Comparison of ENCODE assay signal across 10 cellular contexts in genomic region chr7:130649004-130649790, GRCh38.
DNase-seq lines count a peak whose midpoint lies in the region; ATAC-seq and TF ChIP-seq lines count a peak whose summit lies in the region.
"Had no signal": no experiment of that assay in that cellular context is flagged by ENCODE, and none has a peak within 500 bp of the region (broad histone marks: within the 10 kb centered on the region; RNA-seq: fewer than 3 reads in every experiment).

No MANE protein-coding gene starts in this region.

- peak overlapping the region; percentile 5; the same call in 1 of the 2 replicates for H3K9ac ChIP-seq in OCI-LY3 (ENCODE audit: low read length)

- H3K9me3 ChIP-seq in OCI-LY3 (ENCODE audit: insufficient read depth, low read length) = no peaks in the 10 kb centered on the region
- H3K9me3 ChIP-seq: suprapubic skin had no signal

- no peak for TF ChIP-seq CTCF in GM06990 (IDR thresholded peaks at IDR 0.05; ENCODE audit: insufficient read depth, low read length, poor library complexity, severe bottlenecking)
- TF ChIP-seq CTCF in OCI-LY3 (IDR thresholded peaks at IDR 0.05; ENCODE audit: low read depth, low read length) = no peak

- no peak overlapping the region for H2AFZ ChIP-seq in OCI-LY3 (ENCODE audit: low read depth, low read length)

- H3K27ac ChIP-seq in OCI-LY3 (ENCODE audit: low read length) = peak overlapping the region; percentile 65
- H3K27ac ChIP-seq: suprapubic skin had no signal

- DNase-seq in GM06990 (ENCODE audit: extremely low read depth, insufficient read length) = peak; percentile 40
- peak; percentile 7 for DNase-seq in glomerular visceral epithelial cell (ENCODE audit: extremely low spot score)
- no peak for DNase-seq in cortex of kidney (lab: John Stamatoyannopoulos, UW)
- no peak for DNase-seq in NCI-H748 treated with DMSO at 0.1 percent for 48 hours (lab: John Stamatoyannopoulos, UW)
- DNase-seq in NCI-H526 (lab: John Stamatoyannopoulos, UW) = no peak
- DNase-seq: NCI-H1105 treated with DMSO at 0.1 percent for 48 hours had no signal

- peaks cover 28% of the 10 kb centered on the region for H3K4me1 ChIP-seq in OCI-LY3 (ENCODE audit: low read length)
- H3K4me1 ChIP-seq: suprapubic skin had no signal

- no peaks in the 10 kb centered on the region for H3K79me2 ChIP-seq in OCI-LY3 (ENCODE audit: low read length)

- no peaks in the 10 kb centered on the region for H4K20me1 ChIP-seq in OCI-LY3 (ENCODE audit: insufficient read depth, low read length)

- H3K36me3 ChIP-seq in GM06990 (ENCODE audit: control insufficient read depth, insufficient read depth, low read length) = no peaks in the 10 kb centered on the region
- H3K36me3 ChIP-seq in OCI-LY3 (replicated peaks; ENCODE audit: low read depth, low read length) = peaks cover 29% of the 10 kb centered on the region

- H3K4me3 ChIP-seq in GM06990 (replicated peaks; ENCODE audit: low read depth, low read length) (no peak overlapping the region), OCI-LY3 (ENCODE audit: low read length) (peak overlapping the region; percentile 21)
- H3K4me3 ChIP-seq: suprapubic skin had no signal

- H3K4me2 ChIP-seq in OCI-LY3 (ENCODE audit: low read length) = peak overlapping the region; percentile 53

- ATAC-seq in GM21447 (IDR thresholded peaks at IDR 0.05; ENCODE audit: unreplicated experiment) = peak; percentile 78
- no peak for ATAC-seq in HG02588 (IDR thresholded peaks at IDR 0.05; ENCODE audit: unreplicated experiment)

- H3K27me3 ChIP-seq in GM06990 (replicated peaks; ENCODE audit: control insufficient read depth, insufficient read depth, low read length) (no peaks in the 10 kb centered on the region), OCI-LY3 (ENCODE audit: low read depth, low read length) (no peaks in the 10 kb centered on the region)
- H3K27me3 ChIP-seq: suprapubic skin had no signal

Comparison
In these comparisons a context has a peak if more than half of its experiments do, and no peak if none do; other contexts are left out.
1. DNase-seq: peak in GM06990 (single experiment) and glomerular visceral epithelial cell (single experiment); none in cortex of kidney (single experiment), NCI-H748 treated with DMSO at 0.1 percent for 48 hours (single experiment) and NCI-H526 (0 of 2).